8 cellular contexts compared by ENCODE assay signal in the genomic region with DNA sequence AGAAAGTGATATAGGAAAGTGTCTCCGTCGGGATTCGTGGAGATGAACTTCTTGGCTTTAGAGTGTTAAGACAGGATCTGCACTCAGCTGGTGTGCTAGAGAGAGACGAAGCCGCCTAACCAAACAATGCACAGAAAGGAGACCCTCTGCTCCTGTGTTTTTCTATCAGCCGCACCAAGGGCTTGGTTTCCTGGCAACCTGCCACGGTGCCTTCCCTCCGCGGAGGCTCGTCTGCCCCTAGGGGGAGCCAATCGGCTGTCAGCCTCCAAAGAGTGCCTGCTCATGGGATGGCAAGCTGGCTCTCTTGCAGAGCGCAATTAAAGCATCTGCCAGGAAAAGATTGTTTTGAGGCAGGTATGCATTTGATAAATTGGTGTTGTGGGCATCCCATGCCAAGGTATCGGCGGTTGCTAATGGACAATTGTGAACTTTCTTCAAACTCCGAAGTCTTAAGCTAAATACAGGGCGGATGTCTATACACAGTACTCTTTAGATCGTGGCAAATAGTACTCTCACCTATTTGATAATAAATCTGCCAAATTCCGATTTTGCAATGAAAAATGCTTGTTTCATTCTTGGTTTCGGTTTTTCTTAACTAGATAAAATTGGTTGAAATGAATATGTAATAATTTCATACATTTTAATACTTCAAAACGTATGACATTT.
DNase-seq lines count a peak whose midpoint lies in the region; ATAC-seq and TF ChIP-seq lines count a peak whose summit lies in the region.

No MANE protein-coding gene starts in this region.

- no peaks in the 10 kb centered on the region for H3K9me3 Mint-ChIP-seq in activated T-helper 2 cell treated with anti-CD3 and anti-CD28 coated beads, Interferon-gamma antibody, Interleukin-2, Interleukin-4, amounts not matched to agents 10 μg/mL and 5 μg/mL and 100 μg/mL, durations not matched to agents 14 hours and 24 hours and 36 hours

- DNase-seq in activated effector memory CD4-positive, alpha-beta T cell treated with anti-CD3 and anti-CD28 coated beads, Interleukin-2, amount 50 U/mL, for 16 hours, result peak; percentile 62
- DNase-seq in activated effector memory CD4-positive, alpha-beta T cell treated with Interleukin-2 at 50 U/mL for 16 hours, result no peak
- DNase-seq in NCI-H2029 treated with DMSO at 0.1 percent for 48 hours (lab: John Stamatoyannopoulos, UW) (peak; percentile 97), left ventricle myocardium inferior (peak; percentile 64), cortex of kidney (lab: John Stamatoyannopoulos, UW) (no peak)
- peak; percentile 8 for DNase-seq in activated T-helper 2 cell treated with anti-CD3 and anti-CD28 coated beads, Interferon-gamma antibody, Interleukin-2, Interleukin-4, amounts not matched to agents 10 μg/mL and 5 μg/mL and 100 μg/mL, durations not matched to agents 14 hours and 24 hours and 36 hours (ENCODE audit: low spot score)

- intact Hi-C loops in activated T-helper 2 cell treated with anti-CD3 and anti-CD28 coated beads, Interferon-gamma antibody, Interleukin-2, Interleukin-4, amounts not matched to agents 10 μg/mL and 5 μg/mL and 100 μg/mL, durations not matched to agents 14 hours and 24 hours and 36 hours (cut with micrococcal nuclease), result no loop called here
- intact Hi-C loops in left ventricle myocardium inferior (cut with micrococcal nuclease), result no loop called here

- H3K27ac ChIP-seq in left ventricle myocardium inferior (replicated peaks) (no peak overlapping the region), rectal smooth muscle tissue (ENCODE audit: low read depth, low read length) (no peak overlapping the region)

- H3K36me3 ChIP-seq in left ventricle myocardium inferior, result no peaks in the 10 kb centered on the region
- H3K36me3 ChIP-seq in rectal smooth muscle tissue (ENCODE audit: control insufficient read depth, insufficient read depth, low read length), result no peaks in the 10 kb centered on the region

- no peaks in the 10 kb centered on the region for H3K27me3 ChIP-seq in left ventricle myocardium inferior (ENCODE audit: low read depth)
- H3K27me3 ChIP-seq in rectal smooth muscle tissue (ENCODE audit: control insufficient read depth, insufficient read depth, low read length), result no peaks in the 10 kb centered on the region

- H3K27me3 Mint-ChIP-seq in activated T-helper 2 cell treated with anti-CD3 and anti-CD28 coated beads, Interferon-gamma antibody, Interleukin-2, Interleukin-4, amounts not matched to agents 10 μg/mL and 5 μg/mL and 100 μg/mL, durations not matched to agents 14 hours and 24 hours and 36 hours (ENCODE audit: low read depth), result no peaks in the 10 kb centered on the region

- H3K27ac Mint-ChIP-seq in activated T-helper 2 cell treated with anti-CD3 and anti-CD28 coated beads, Interferon-gamma antibody, Interleukin-2, Interleukin-4, amounts not matched to agents 10 μg/mL and 5 μg/mL and 100 μg/mL, durations not matched to agents 14 hours and 24 hours and 36 hours, result no peak overlapping the region

- TF ChIP-seq CTCF in left ventricle myocardium inferior (IDR thresholded peaks at IDR 0.05; ENCODE audit: borderline replicate concordance), result peak; percentile 66

- H3K36me3 Mint-ChIP-seq in activated T-helper 2 cell treated with anti-CD3 and anti-CD28 coated beads, Interferon-gamma antibody, Interleukin-2, Interleukin-4, amounts not matched to agents 10 μg/mL and 5 μg/mL and 100 μg/mL, durations not matched to agents 14 hours and 24 hours and 36 hours (ENCODE audit: low read depth), result no peaks in the 10 kb centered on the region

- H3K9ac ChIP-seq in rectal smooth muscle tissue (ENCODE audit: low read length), result no peak overlapping the region

- peaks cover 5% of the 10 kb centered on the region for H3K9me3 ChIP-seq in left ventricle myocardium inferior (replicated peaks)

- no peak overlapping the region for H3K4me3 Mint-ChIP-seq in activated T-helper 2 cell treated with anti-CD3 and anti-CD28 coated beads, Interferon-gamma antibody, Interleukin-2, Interleukin-4, amounts not matched to agents 10 μg/mL and 5 μg/mL and 100 μg/mL, durations not matched to agents 14 hours and 24 hours and 36 hours (ENCODE audit: low read depth)

- peak; percentile 66 for ATAC-seq in HG02571 (IDR thresholded peaks at IDR 0.05; ENCODE audit: unreplicated experiment)

- H3K4me1 ChIP-seq in left ventricle myocardium inferior (peaks cover 5% of the 10 kb centered on the region), rectal smooth muscle tissue (ENCODE audit: control insufficient read depth, insufficient read depth, low read length) (no peaks in the 10 kb centered on the region)

- H3K4me1 Mint-ChIP-seq in activated T-helper 2 cell treated with anti-CD3 and anti-CD28 coated beads, Interferon-gamma antibody, Interleukin-2, Interleukin-4, amounts not matched to agents 10 μg/mL and 5 μg/mL and 100 μg/mL, durations not matched to agents 14 hours and 24 hours and 36 hours (ENCODE audit: low read depth), result no peaks in the 10 kb centered on the region

- H3K4me3 ChIP-seq in left ventricle myocardium inferior, result peak overlapping the region; percentile 40
- peak overlapping the region; percentile 16 for H3K4me3 ChIP-seq in rectal smooth muscle tissue (ENCODE audit: low read length)

Comparison
In these comparisons a context has a peak if more than half of its experiments do, and no peak if none do; other contexts are left out.
1. DNase-seq: peak in activated effector memory CD4-positive, alpha-beta T cell treated with anti-CD3 and anti-CD28 coated beads, Interleukin-2, amount 50 U/mL, for 16 hours (single experiment), NCI-H2029 treated with DMSO at 0.1 percent for 48 hours (single experiment), activated T-helper 2 cell treated with anti-CD3 and anti-CD28 coated beads, Interferon-gamma antibody, Interleukin-2, Interleukin-4, amounts not matched to agents 10 μg/mL and 5 μg/mL and 100 μg/mL, durations not matched to agents 14 hours and 24 hours and 36 hours (single experiment) and left ventricle myocardium inferior (single experiment); none in activated effector memory CD4-positive, alpha-beta T cell treated with Interleukin-2 at 50 U/mL for 16 hours (single experiment) and cortex of kidney (single experiment).